6 cellular contexts compared by ENCODE assay signal in genomic region chr12:98561846-98562245, GRCh38.
"Had no signal": no experiment of that assay in that cellular context is flagged by ENCODE, and none has a peak within 500 bp of the region (broad histone marks: within the 10 kb centered on the region; RNA-seq: fewer than 3 reads in every experiment).

No MANE protein-coding gene starts in this region.

- DNase-seq: IMR-90, KBM-7 had no signal

- H3K27ac Mint-ChIP-seq: IgD-negative memory B cell had no signal

- H3K36me3 Mint-ChIP-seq: IgD-negative memory B cell had no signal

- H3K4me3 ChIP-seq: K562 had no signal

- H3K27me3 Mint-ChIP-seq: IgD-negative memory B cell had no signal

- H3K4me3 Mint-ChIP-seq: IgD-negative memory B cell had no signal

- H3K27ac ChIP-seq: HL-60 had no signal

- H3K9me3 Mint-ChIP-seq: IgD-negative memory B cell had no signal

- ATAC-seq: K562 had no signal

- FAIRE-seq: HTR-8/SVneo, K562 had no signal
